9 cellular contexts compared by ENCODE assay signal in genomic region chr22:37419916-37420655, GRCh38. TPM values are rescaled to one million over a fixed set of nuclear protein-coding genes. Genes with fewer than 3 reads are reported as not detected.
A peak's percentile ranks its signal among the peaks of the same experiment; 100 is the strongest.
DNase-seq lines count a peak whose midpoint lies in the region; ATAC-seq lines count a peak whose summit lies in the region.
"Had no signal": no experiment of that assay in that cellular context is flagged by ENCODE, and none has a peak within 500 bp of the region (broad histone marks: within the 10 kb centered on the region; RNA-seq: fewer than 3 reads in every experiment).

No MANE protein-coding gene starts in this region.

- H3K4me1 ChIP-seq in urinary bladder (ENCODE audit: insufficient read depth) = no peaks in the 10 kb centered on the region

- no peak overlapping the region for H3K27ac ChIP-seq in urinary bladder (ENCODE audit: low read depth)

- WGBS in urinary bladder = 1% methylated on average over 74 of the region's 75 CpGs

- peak; percentile 54 for DNase-seq in stimulated activated CD4-positive, alpha-beta T cell treated with anti-CD3 and anti-CD28 coated beads, Interleukin-15, amount 100 ng/mL, for 24 hours
- DNase-seq in stimulated activated CD4-positive, alpha-beta T cell treated with anti-CD3 and anti-CD28 coated beads, Interleukin-4, amount 100 ng/mL, for 1 hour = no peak
- DNase-seq in astrocyte of the hippocampus (ENCODE audit: low read depth, low spot score) (peak; percentile 57), left kidney (ENCODE audit: low read depth, low spot score) (peak; percentile 65), NCI-H2081 (lab: John Stamatoyannopoulos, UW) (no peak), NCI-H82 (lab: John Stamatoyannopoulos, UW) (no peak)
- DNase-seq: cerebellar nuclear complex had no signal

- H3K4me3 ChIP-seq in urinary bladder (ENCODE audit: low read depth, low read length) = peak overlapping the region; percentile 7

- ATAC-seq in GM18873 (IDR thresholded peaks at IDR 0.05; ENCODE audit: low FRiP score, unreplicated experiment) = no peak

- no peaks in the 10 kb centered on the region for H3K36me3 ChIP-seq in urinary bladder (ENCODE audit: insufficient read depth)

RNA-seq across cellular contexts. Expression of gene ELFN2, which starts 7.2 kb away (rescaled TPM):
- 0.21 TPM for total RNA-seq in urinary bladder
- polyA plus RNA-seq in urinary bladder = 0.05 TPM

Comparison
In these comparisons a context has a peak if more than half of its experiments do, and no peak if none do; other contexts are left out.
1. DNase-seq: peak in stimulated activated CD4-positive, alpha-beta T cell treated with anti-CD3 and anti-CD28 coated beads, Interleukin-15, amount 100 ng/mL, for 24 hours (single experiment), astrocyte of the hippocampus (single experiment) and left kidney (single experiment); none in stimulated activated CD4-positive, alpha-beta T cell treated with anti-CD3 and anti-CD28 coated beads, Interleukin-4, amount 100 ng/mL, for 1 hour (single experiment), NCI-H2081 (0 of 2) and NCI-H82 (single experiment).